ENCODE assay signal across 1 cellular context in genomic region chr15:40002295-40002694, GRCh38.
A peak's percentile ranks its signal among the peaks of the same experiment; 100 is the strongest.
TF ChIP-seq lines count a peak whose summit lies in the region.

No MANE protein-coding gene starts in this region.

TF ChIP-seq in HepG2, 621 proteins besides CTCF, POLR2A, EP300 and RAD21 (continued from another document and continues in another):
- TF ChIP-seq ZGPAT (CRISPR knock-in tag; IDR thresholded peaks at IDR 0.05), result peak; percentile 76
- no peak for TF ChIP-seq HNF1B (CRISPR knock-in tag; IDR thresholded peaks at IDR 0.05)
- peak; percentile 87; the same call in 1 of the 2 replicates for TF ChIP-seq ZNF264 (CRISPR knock-in tag; IDR thresholded peaks at IDR 0.05)
- 0 out of 2 replicates have a peak, but pooled peaks have one; percentile 42 for TF ChIP-seq ZNF652 (CRISPR knock-in tag; IDR thresholded peaks at IDR 0.05; ENCODE audit: borderline replicate concordance, low read depth)
- TF ChIP-seq, protein P1, sequence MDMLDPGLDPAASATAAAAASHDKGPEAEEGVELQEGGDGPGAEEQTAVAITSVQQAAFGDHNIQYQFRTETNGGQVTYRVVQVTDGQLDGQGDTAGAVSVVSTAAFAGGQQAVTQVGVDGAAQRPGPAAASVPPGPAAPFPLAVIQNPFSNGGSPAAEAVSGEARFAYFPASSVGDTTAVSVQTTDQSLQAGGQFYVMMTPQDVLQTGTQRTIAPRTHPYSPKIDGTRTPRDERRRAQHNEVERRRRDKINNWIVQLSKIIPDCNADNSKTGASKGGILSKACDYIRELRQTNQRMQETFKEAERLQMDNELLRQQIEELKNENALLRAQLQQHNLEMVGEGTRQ (IDR thresholded peaks at IDR 0.05; ENCODE audit: low read depth, low read length), result no peak
- TF ChIP-seq, protein P1 (CRISPR knock-in tag; IDR thresholded peaks at IDR 0.05; ENCODE audit: borderline replicate concordance), result no peak
- peak; percentile 62; the same call in 1 of the 2 replicates for TF ChIP-seq TGIF2 (CRISPR knock-in tag; IDR thresholded peaks at IDR 0.05)
- peak; percentile 56; the same call in 1 of the 2 replicates for TF ChIP-seq DPF2 (CRISPR knock-in tag; IDR thresholded peaks at IDR 0.05; ENCODE audit: borderline replicate concordance, low read depth)
- peak; percentile 42; the same call in 1 of the 2 replicates for TF ChIP-seq REPIN1 (CRISPR knock-in tag; IDR thresholded peaks at IDR 0.05; ENCODE audit: borderline replicate concordance, low read depth)
- no peak; the same call in 2 of the 3 replicates for TF ChIP-seq MXI1 (IDR thresholded peaks at IDR 0.05; ENCODE audit: borderline replicate concordance, low read depth, low read length)
- no peak for TF ChIP-seq KLF11 (CRISPR knock-in tag; IDR thresholded peaks at IDR 0.05)
- TF ChIP-seq RELA (CRISPR knock-in tag; IDR thresholded peaks at IDR 0.05), result no peak
- no peak for TF ChIP-seq ZSCAN20 (CRISPR knock-in tag; IDR thresholded peaks at IDR 0.05; ENCODE audit: borderline replicate concordance)
- TF ChIP-seq ZBTB10 (CRISPR knock-in tag; IDR thresholded peaks at IDR 0.05; ENCODE audit: borderline replicate concordance), result no peak
- TF ChIP-seq MYC (CRISPR knock-in tag; IDR thresholded peaks at IDR 0.05; ENCODE audit: borderline replicate concordance), result no peak
- no peak for TF ChIP-seq ASH2L (IDR thresholded peaks at IDR 0.05; ENCODE audit: insufficient read length, low read depth, low read length)
- TF ChIP-seq ZNF331 (CRISPR knock-in tag; IDR thresholded peaks at IDR 0.05), result peak; percentile 86
- TF ChIP-seq RFX3 (CRISPR knock-in tag; IDR thresholded peaks at IDR 0.05), result no peak
- TF ChIP-seq ZMAT3 (CRISPR knock-in tag; conservative IDR thresholded peaks at IDR 0.05), result no peak
- 0 out of 2 replicates have a peak, but pooled peaks have one; percentile 17 for TF ChIP-seq SIX4 (CRISPR knock-in tag; IDR thresholded peaks at IDR 0.05)
- no peak for TF ChIP-seq SRSF9 (IDR thresholded peaks at IDR 0.05; ENCODE audit: borderline replicate concordance, insufficient read depth, low read depth, low read length, poor library complexity, severe bottlenecking)
- TF ChIP-seq CHD4 (IDR thresholded peaks at IDR 0.05; ENCODE audit: borderline replicate concordance, low read length), result no peak
- no peak for TF ChIP-seq ZBTB37 (CRISPR knock-in tag; IDR thresholded peaks at IDR 0.05)
- TF ChIP-seq HOXA3 (CRISPR knock-in tag; IDR thresholded peaks at IDR 0.05), result peak; percentile 55; the same call in 1 of the 2 replicates
- TF ChIP-seq ZNF605 (CRISPR knock-in tag; IDR thresholded peaks at IDR 0.05), result no peak
- TF ChIP-seq IRF9 (CRISPR knock-in tag; IDR thresholded peaks at IDR 0.05; ENCODE audit: borderline replicate concordance), result no peak
- TF ChIP-seq HNRNPL (IDR thresholded peaks at IDR 0.05; ENCODE audit: low read depth, low read length), result no peak
- TF ChIP-seq FOSL1 (CRISPR knock-in tag; IDR thresholded peaks at IDR 0.05; ENCODE audit: borderline replicate concordance), result no peak
- no peak for TF ChIP-seq KDM4B (CRISPR knock-in tag; IDR thresholded peaks at IDR 0.05)
- 0 out of 2 replicates have a peak, but pooled peaks have one; percentile 43 for TF ChIP-seq LCORL (IDR thresholded peaks at IDR 0.05)
- TF ChIP-seq LCORL (CRISPR knock-in tag; IDR thresholded peaks at IDR 0.05), result peak; percentile 66; the same call in 1 of the 2 replicates
- peak; percentile 87 for TF ChIP-seq ZNF614 (CRISPR knock-in tag; IDR thresholded peaks at IDR 0.05; ENCODE audit: borderline replicate concordance)
- TF ChIP-seq E2F2 (CRISPR knock-in tag; IDR thresholded peaks at IDR 0.05; ENCODE audit: borderline replicate concordance), result no peak
- no peak for TF ChIP-seq WIZ (CRISPR knock-in tag; IDR thresholded peaks at IDR 0.05)
- TF ChIP-seq ZNF205 (CRISPR knock-in tag; IDR thresholded peaks at IDR 0.05), result peak; percentile 99
- peak; percentile 68; the same call in 1 of the 2 replicates for TF ChIP-seq ISL2 (CRISPR knock-in tag; IDR thresholded peaks at IDR 0.05)
- no peak for TF ChIP-seq ISX (CRISPR knock-in tag; conservative IDR thresholded peaks at IDR 0.05)
- no peak for TF ChIP-seq FIP1L1 (IDR thresholded peaks at IDR 0.05; ENCODE audit: borderline replicate concordance, insufficient read depth, low read depth, low read length)
- TF ChIP-seq TP53 (CRISPR knock-in tag; conservative IDR thresholded peaks at IDR 0.05), result peak; percentile 99
- TF ChIP-seq POLR2G (IDR thresholded peaks at IDR 0.05; ENCODE audit: low read depth, low read length), result peak; percentile 70
- 0 out of 4 replicates have a peak, but pooled peaks of 1 of the 2 experiments have one; percentile 34 for TF ChIP-seq REST (IDR thresholded peaks at IDR 0.05; ENCODE audit: borderline replicate concordance in 1 of 2, low read depth in 1 of 2, low read length in 2 of 2)
- no peak for TF ChIP-seq CREB3 (CRISPR knock-in tag; IDR thresholded peaks at IDR 0.05)
- TF ChIP-seq KAT8 (CRISPR knock-in tag; IDR thresholded peaks at IDR 0.05), result peak; percentile 57
